25 cellular contexts compared by ENCODE assay signal in the genomic region with DNA sequence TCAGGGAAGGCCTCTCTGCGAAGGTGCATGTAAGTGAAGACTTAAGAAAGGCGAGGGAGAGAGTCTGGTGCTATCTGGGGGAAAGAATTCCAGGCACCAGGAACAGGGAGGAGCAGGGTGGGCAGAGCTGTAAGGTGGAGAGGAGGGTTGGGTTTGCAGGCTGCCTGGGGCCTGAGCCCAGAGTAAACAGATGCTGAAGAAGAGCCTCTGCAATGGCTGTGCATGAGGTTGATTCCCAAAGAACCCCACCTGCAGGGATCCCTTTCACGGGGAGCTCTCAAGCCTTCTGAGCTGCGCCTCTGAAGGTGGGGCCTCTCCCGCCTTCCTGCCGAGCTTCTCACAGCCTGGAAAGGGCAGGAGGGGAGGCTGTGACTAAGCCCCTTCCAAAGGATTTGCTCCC.
A peak's percentile ranks its signal among the peaks of the same experiment; 100 is the strongest.
DNase-seq lines count a peak whose midpoint lies in the region; ATAC-seq, FAIRE-seq and TF ChIP-seq lines count a peak whose summit lies in the region.
"Had no signal": no experiment of that assay in that cellular context is flagged by ENCODE, and none has a peak within 500 bp of the region (broad histone marks: within the 10 kb centered on the region; RNA-seq: fewer than 3 reads in every experiment).

No MANE protein-coding gene starts in this region.

- H3K9me3 ChIP-seq in astrocyte (ENCODE audit: insufficient read depth, low read depth, low read length), result no peaks in the 10 kb centered on the region
- H3K9me3 ChIP-seq in muscle layer of colon (ENCODE audit: low read length), result no peaks in the 10 kb centered on the region
- H3K9me3 ChIP-seq: body of pancreas, uterus had no signal

- no peak for TF ChIP-seq CTCF in astrocyte (IDR thresholded peaks at IDR 0.05; ENCODE audit: insufficient read depth, low read depth, low read length)

- H3K9ac ChIP-seq in astrocyte (ENCODE audit: low read length), result no peak overlapping the region
- H3K9ac ChIP-seq in muscle layer of colon (ENCODE audit: low read length), result no peak overlapping the region

- no peak for FAIRE-seq in astrocyte (lab: Jason Lieb, UNC)
- FAIRE-seq: GM12891 had no signal

- H3K4me2 ChIP-seq in astrocyte (ENCODE audit: low read length), result no peak overlapping the region

- H3K9me3 Mint-ChIP-seq in activated CD4-positive, alpha-beta T cell treated with anti-CD3 and anti-CD28 coated beads, Interleukin-2, amount 10 ng/mL, durations not matched to agents 7 days and 5 days, result no peaks in the 10 kb centered on the region
- no peaks in the 10 kb centered on the region for H3K9me3 Mint-ChIP-seq in astrocyte (ENCODE audit: unreplicated experiment)
- H3K9me3 Mint-ChIP-seq in stimulated activated effector memory CD8-positive, alpha-beta T cell treated with anti-CD3 and anti-CD28 coated beads, Interleukin-12 subunit alpha, Interleukin-12 subunit beta, amount 100 ng/mL, for 72 hours, result no peaks in the 10 kb centered on the region
- H3K9me3 Mint-ChIP-seq: CD4-positive, CD25-positive, alpha-beta regulatory T cell; natural killer cell treated with Interleukin-12 subunit alpha and Interleukin-12 subunit beta and Interleukin-15 and Interleukin-18, amount 100 ng/mL, for 72 hours; stimulated activated memory B cell treated with anti-CD40 and anti-IgM and Interleukin-4, amounts not matched to agents 10 μg/mL and 1 μg/mL and 100 μg/mL, for 72 hours had no signal

- no peak overlapping the region for H2AFZ ChIP-seq in astrocyte (ENCODE audit: low read depth, low read length)

- H3K27me3 ChIP-seq in astrocyte (ENCODE audit: insufficient read depth, low read length) (no peaks in the 10 kb centered on the region), muscle layer of colon (ENCODE audit: control insufficient read depth in 1 of 2, insufficient read depth in 2 of 2, low read length in 2 of 2) (no peaks in the 10 kb centered on the region)
- H3K27me3 ChIP-seq: body of pancreas, uterus had no signal

- ATAC-seq in stimulated activated effector memory CD8-positive, alpha-beta T cell treated with anti-CD3 and anti-CD28 coated beads, Interleukin-12 subunit alpha, Interleukin-12 subunit beta, amount 100 ng/mL, for 72 hours, result no peak
- ATAC-seq in GM18502 (IDR thresholded peaks at IDR 0.05; ENCODE audit: poor library complexity, unreplicated experiment), result no peak
- ATAC-seq: activated CD8-positive, alpha-beta T cell treated with anti-CD3 and anti-CD28 coated beads, Interleukin-2, amount 10 ng/mL, durations not matched to agents 7 days and 5 days; body of pancreas; natural killer cell treated with Interleukin-12 subunit alpha and Interleukin-12 subunit beta and Interleukin-15 and Interleukin-18, amount 100 ng/mL, for 72 hours; sciatic nerve; stimulated activated memory B cell treated with anti-CD40 and anti-IgM and Interleukin-4, amounts not matched to agents 10 μg/mL and 1 μg/mL and 100 μg/mL, for 72 hours had no signal

- H3K4me1 ChIP-seq in astrocyte (ENCODE audit: insufficient read depth, low read length) (no peaks in the 10 kb centered on the region), muscle layer of colon (ENCODE audit: insufficient read depth, low read length) (peaks cover 34% of the 10 kb centered on the region)

- H3K4me1 Mint-ChIP-seq in activated CD4-positive, alpha-beta T cell treated with anti-CD3 and anti-CD28 coated beads, Interleukin-2, amount 10 ng/mL, durations not matched to agents 7 days and 5 days, result peaks cover 21% of the 10 kb centered on the region
- H3K4me1 Mint-ChIP-seq in astrocyte (ENCODE audit: low read depth, unreplicated experiment), result peaks cover 16% of the 10 kb centered on the region
- H3K4me1 Mint-ChIP-seq in stimulated activated effector memory CD8-positive, alpha-beta T cell treated with anti-CD3 and anti-CD28 coated beads, Interleukin-12 subunit alpha, Interleukin-12 subunit beta, amount 100 ng/mL, for 72 hours, result peaks cover 17% of the 10 kb centered on the region

- no peak for DNase-seq in activated CD4-positive, alpha-beta T cell treated with anti-CD3 and anti-CD28 coated beads, Interleukin-2, amount 10 ng/mL, durations not matched to agents 7 days and 5 days
- DNase-seq in activated CD4-positive, alpha-beta T cell treated with anti-CD3 and anti-CD28 coated beads, Interleukin-2, amount 50 U/mL, for 48 hours, result no peak
- DNase-seq in astrocyte (ENCODE audit: low read depth) (no peak), NCI-H1105 treated with DMSO at 0.1 percent for 48 hours (lab: John Stamatoyannopoulos, UW) (no peak), NCI-H226 (no peak)
- no peak for DNase-seq in stimulated activated effector memory CD8-positive, alpha-beta T cell treated with anti-CD3 and anti-CD28 coated beads, Interleukin-12 subunit alpha, Interleukin-12 subunit beta, amount 100 ng/mL, for 72 hours (ENCODE audit: low spot score in 2 of 2)
- DNase-seq: 8988T; activated CD4-positive, alpha-beta T cell treated with anti-CD3 and anti-CD28 coated beads for 1 hour; activated CD8-positive, alpha-beta T cell treated with anti-CD3 and anti-CD28 coated beads, Interleukin-2, amount 10 ng/mL, durations not matched to agents 7 days and 5 days; activated T-cell treated with anti-CD3 and anti-CD28 coated beads for 4 hours; body of pancreas; CD4-positive, CD25-positive, alpha-beta regulatory T cell; NCI-H1105; NCI-H2029 treated with DMSO at 0.1 percent for 48 hours; NCI-H446 treated with DMSO at 0.1 percent for 48 hours; NCI-H82; stimulated activated CD4-positive, alpha-beta T cell treated with anti-CD3 and anti-CD28 coated beads, Interleukin-4, amount 100 ng/mL, for 24 hours; uterus had no signal

- H3K27me3 Mint-ChIP-seq in activated CD4-positive, alpha-beta T cell treated with anti-CD3 and anti-CD28 coated beads, Interleukin-2, amount 10 ng/mL, durations not matched to agents 7 days and 5 days, result no peaks in the 10 kb centered on the region
- no peaks in the 10 kb centered on the region for H3K27me3 Mint-ChIP-seq in astrocyte (ENCODE audit: low read depth, unreplicated experiment)
- H3K27me3 Mint-ChIP-seq: CD4-positive, CD25-positive, alpha-beta regulatory T cell; natural killer cell treated with Interleukin-12 subunit alpha and Interleukin-12 subunit beta and Interleukin-15 and Interleukin-18, amount 100 ng/mL, for 72 hours; stimulated activated memory B cell treated with anti-CD40 and anti-IgM and Interleukin-4, amounts not matched to agents 10 μg/mL and 1 μg/mL and 100 μg/mL, for 72 hours had no signal

- H4K20me1 ChIP-seq in astrocyte (ENCODE audit: insufficient read depth, low read length), result peaks cover 46% of the 10 kb centered on the region

- H3K4me3 ChIP-seq in astrocyte (ENCODE audit: insufficient read depth, low read depth, low read length), result no peak overlapping the region
- H3K4me3 ChIP-seq in muscle layer of colon (ENCODE audit: low read depth in 1 of 2, low read length in 2 of 2), result no peak overlapping the region
- H3K4me3 ChIP-seq: body of pancreas, uterus had no signal

- H3K27ac ChIP-seq in astrocyte (ENCODE audit: low read depth, low read length) (no peak overlapping the region), muscle layer of colon (ENCODE audit: low read depth, low read length) (peak overlapping the region; percentile 37)
- H3K27ac ChIP-seq: body of pancreas, epithelial cell of prostate, uterus had no signal

- peaks cover 10% of the 10 kb centered on the region for H3K36me3 Mint-ChIP-seq in activated CD4-positive, alpha-beta T cell treated with anti-CD3 and anti-CD28 coated beads, Interleukin-2, amount 10 ng/mL, durations not matched to agents 7 days and 5 days (ENCODE audit: low read depth)
- H3K36me3 Mint-ChIP-seq in astrocyte (ENCODE audit: low read depth, unreplicated experiment), result peaks cover 11% of the 10 kb centered on the region
- H3K36me3 Mint-ChIP-seq in stimulated activated effector memory CD8-positive, alpha-beta T cell treated with anti-CD3 and anti-CD28 coated beads, Interleukin-12 subunit alpha, Interleukin-12 subunit beta, amount 100 ng/mL, for 72 hours, result peaks cover 57% of the 10 kb centered on the region
- H3K36me3 Mint-ChIP-seq: natural killer cell treated with Interleukin-12 subunit alpha and Interleukin-12 subunit beta and Interleukin-15 and Interleukin-18, amount 100 ng/mL, for 72 hours had no signal

- CTCF ChIA-PET in activated CD4-positive, alpha-beta T cell treated with anti-CD3 and anti-CD28 coated beads, Interleukin-2, amount 10 ng/mL, durations not matched to agents 7 days and 5 days (lab: Charles Lee), result interaction anchor here (0.6 to 2.6 kb wide), 8 partner anchors 10 to 350 kb away, joined by 3 to 16 read pairs (median 4); no protein-coding TSS in a partner anchor

- H3K27ac Mint-ChIP-seq in activated CD4-positive, alpha-beta T cell treated with anti-CD3 and anti-CD28 coated beads, Interleukin-2, amount 10 ng/mL, durations not matched to agents 7 days and 5 days, result peak overlapping the region; percentile 3
- no peak overlapping the region for H3K27ac Mint-ChIP-seq in astrocyte (ENCODE audit: unreplicated experiment)
- peak overlapping the region; percentile 14 for H3K27ac Mint-ChIP-seq in stimulated activated effector memory CD8-positive, alpha-beta T cell treated with anti-CD3 and anti-CD28 coated beads, Interleukin-12 subunit alpha, Interleukin-12 subunit beta, amount 100 ng/mL, for 72 hours
- H3K27ac Mint-ChIP-seq: activated CD8-positive, alpha-beta T cell treated with anti-CD3 and anti-CD28 coated beads, Interleukin-2, amount 10 ng/mL, durations not matched to agents 7 days and 5 days; stimulated activated memory B cell treated with anti-CD40 and anti-IgM and Interleukin-4, amounts not matched to agents 10 μg/mL and 1 μg/mL and 100 μg/mL, for 72 hours had no signal

- H3K4me3 Mint-ChIP-seq in activated CD4-positive, alpha-beta T cell treated with anti-CD3 and anti-CD28 coated beads, Interleukin-2, amount 10 ng/mL, durations not matched to agents 7 days and 5 days, result no peak overlapping the region
- peak overlapping the region; percentile 60 for H3K4me3 Mint-ChIP-seq in astrocyte (ENCODE audit: unreplicated experiment)
- no peak overlapping the region for H3K4me3 Mint-ChIP-seq in stimulated activated effector memory CD8-positive, alpha-beta T cell treated with anti-CD3 and anti-CD28 coated beads, Interleukin-12 subunit alpha, Interleukin-12 subunit beta, amount 100 ng/mL, for 72 hours
- H3K4me3 Mint-ChIP-seq: activated CD8-positive, alpha-beta T cell treated with anti-CD3 and anti-CD28 coated beads, Interleukin-2, amount 10 ng/mL, durations not matched to agents 7 days and 5 days; CD4-positive, CD25-positive, alpha-beta regulatory T cell; natural killer cell treated with Interleukin-12 subunit alpha and Interleukin-12 subunit beta and Interleukin-15 and Interleukin-18, amount 100 ng/mL, for 72 hours; stimulated activated memory B cell treated with anti-CD40 and anti-IgM and Interleukin-4, amounts not matched to agents 10 μg/mL and 1 μg/mL and 100 μg/mL, for 72 hours had no signal

- H3K79me2 ChIP-seq in astrocyte (ENCODE audit: insufficient read depth, low read length), result peaks cover 11% of the 10 kb centered on the region

- peaks cover 18% of the 10 kb centered on the region for H3K36me3 ChIP-seq in astrocyte (ENCODE audit: insufficient read depth, low read length)
- H3K36me3 ChIP-seq in muscle layer of colon (ENCODE audit: insufficient read depth, low read length), result peaks cover 30% of the 10 kb centered on the region
- H3K36me3 ChIP-seq: uterus had no signal

- POLR2A ChIA-PET in activated CD4-positive, alpha-beta T cell treated with anti-CD3 and anti-CD28 coated beads, Interleukin-2, amount 10 ng/mL, durations not matched to agents 7 days and 5 days (lab: Charles Lee), result no interaction called here
